ENCODE assay signal across 21 cellular contexts in genomic region chr5:91850031-91850430, GRCh38.
A peak's percentile ranks its signal among the peaks of the same experiment; 100 is the strongest.
DNase-seq lines count a peak whose midpoint lies in the region; FAIRE-seq and TF ChIP-seq lines count a peak whose summit lies in the region.
"Had no signal": no experiment of that assay in that cellular context is flagged by ENCODE, and none has a peak within 500 bp of the region (broad histone marks: within the 10 kb centered on the region; RNA-seq: fewer than 3 reads in every experiment).

No MANE protein-coding gene starts in this region.

- H4K8ac ChIP-seq in mesenchymal stem cell (ENCODE audit: low read length) = no peak overlapping the region

- H3K4me2 ChIP-seq in mesenchymal stem cell (ENCODE audit: low read length, poor library complexity, severe bottlenecking) = no peak overlapping the region
- H3K4me2 ChIP-seq: smooth muscle cell had no signal

- no peak overlapping the region for H3K14ac ChIP-seq in mesenchymal stem cell (ENCODE audit: low read length in 2 of 2)

- FAIRE-seq in RCC 7860 (lab: Jason Lieb, UNC) = no peak
- no peak for FAIRE-seq in small intestine (lab: Jason Lieb, UNC)

- H3K9ac ChIP-seq in HUES64 (ENCODE audit: low read depth, low read length) (0 out of 2 replicates have a peak overlapping the region, but pooled peaks have one; percentile 36), mesenchymal stem cell (ENCODE audit: low read length) (no peak overlapping the region)

- no peaks in the 10 kb centered on the region for H3K79me1 ChIP-seq in mesenchymal stem cell (replicated peaks; ENCODE audit: low read length, poor library complexity, severe bottlenecking)

- no peak overlapping the region for H2BK15ac ChIP-seq in mesenchymal stem cell (ENCODE audit: low read depth, poor library complexity, severe bottlenecking)

- H4K91ac ChIP-seq in mesenchymal stem cell (ENCODE audit: low read length) = no peak overlapping the region

- peak; percentile 15 for DNase-seq in A673 (ENCODE audit: low spot score)
- DNase-seq in astrocyte of the spinal cord (ENCODE audit: low read depth, low spot score) = peak; percentile 51
- peak; percentile 27 for DNase-seq in mesenchymal stem cell
- DNase-seq in RCC 7860 (ENCODE audit: low spot score) = no peak
- no peak for DNase-seq in KBM-7
- no peak for DNase-seq in NCI-H526 (lab: John Stamatoyannopoulos, UW)
- no peak for DNase-seq in small intestine
- DNase-seq: ACHN; activated T-cell treated with anti-CD3 and anti-CD28 coated beads, Interleukin-2, amount 50 U/mL, for 72 hours; gastrocnemius medialis; kidney glomerular epithelial cell; naive thymus-derived CD8-positive, alpha-beta T cell; NCI-H1436; NCI-H2171 treated with DMSO at 0.1 percent for 48 hours; NCI-H748 treated with DMSO at 0.1 percent for 48 hours; posterior cingulate gyrus; stimulated activated CD4-positive, alpha-beta T cell treated with anti-CD3 and anti-CD28 coated beads, Interleukin-4, amount 100 ng/mL, for 24 hours had no signal

- no peak overlapping the region for H3K27ac ChIP-seq in A673 (ENCODE audit: low read depth, low read length, poor library complexity, severe bottlenecking)
- peak overlapping the region; percentile 34 for H3K27ac ChIP-seq in HUES64 (ENCODE audit: low read depth, low read length)
- H3K27ac ChIP-seq in mesenchymal stem cell (ENCODE audit: low read length, poor library complexity, severe bottlenecking) = no peak overlapping the region
- no peak overlapping the region for H3K27ac ChIP-seq in small intestine (ENCODE audit: low read depth in 1 of 2, low read length in 1 of 2)
- H3K27ac ChIP-seq: C4-2B, gastrocnemius medialis, SJSA1 had no signal

- H2BK5ac ChIP-seq in mesenchymal stem cell (ENCODE audit: low read depth, low read length, poor library complexity, severe bottlenecking) = no peak overlapping the region

- in situ Hi-C loops in astrocyte of the spinal cord (cut with HindIII; ENCODE audit: low sequenced_read_pairs) = no loop called here
- in situ Hi-C loops in KBM-7 (cut with MboI; ENCODE audit: low pct_unique_long_range_greater_than_20kb, low sequenced_read_pairs) = no loop called here

- no TSS peak for BruUV-seq in A673 (replicated peaks; lab: Mats Ljungman, UMichigan)

- intact Hi-C loops in A673 (cut with micrococcal nuclease; ENCODE audit: unreplicated experiment) = no loop called here

- no peak overlapping the region for H2AK5ac ChIP-seq in mesenchymal stem cell (ENCODE audit: low read length, severe bottlenecking)

- TF ChIP-seq CTCF in A673 (conservative IDR thresholded peaks at IDR 0.05; ENCODE audit: low read depth, low read length) (no peak), astrocyte of the spinal cord (IDR thresholded peaks at IDR 0.05; ENCODE audit: low read depth, low read length) (no peak)

- no peaks in the 10 kb centered on the region for H3K27me3 ChIP-seq in A673 (replicated peaks; ENCODE audit: insufficient read depth, low read depth, low read length, poor library complexity)
- H3K27me3 ChIP-seq in HUES64 (ENCODE audit: insufficient read depth, low read length) = no peaks in the 10 kb centered on the region
- H3K27me3 ChIP-seq in mesenchymal stem cell (ENCODE audit: control insufficient read depth in 1 of 2, insufficient read depth in 1 of 2, low read length in 2 of 2) = no peaks in the 10 kb centered on the region
- H3K27me3 ChIP-seq in small intestine (ENCODE audit: control insufficient read depth in 2 of 2, insufficient read depth in 2 of 2, low read length in 2 of 2) = no peaks in the 10 kb centered on the region
- H3K27me3 ChIP-seq: gastrocnemius medialis, SJSA1 had no signal

- H3K23ac ChIP-seq in mesenchymal stem cell (ENCODE audit: low read length in 2 of 2) = no peak overlapping the region

- no peak overlapping the region for H2BK12ac ChIP-seq in mesenchymal stem cell (ENCODE audit: low read length in 2 of 2)

- peaks cover 8% of the 10 kb centered on the region for H3K4me1 ChIP-seq in A673 (ENCODE audit: insufficient read depth, low read length, poor library complexity, severe bottlenecking)
- H3K4me1 ChIP-seq in HUES64 (ENCODE audit: insufficient read depth, low read length) = peaks cover 29% of the 10 kb centered on the region
- peaks cover 1% of the 10 kb centered on the region for H3K4me1 ChIP-seq in mesenchymal stem cell (ENCODE audit: control insufficient read depth, insufficient read depth, low read depth, low read length)
- H3K4me1 ChIP-seq in small intestine (ENCODE audit: control insufficient read depth in 2 of 2, insufficient read depth in 1 of 2, low read depth in 1 of 2, low read length in 1 of 2) = no peaks in the 10 kb centered on the region
- H3K4me1 ChIP-seq: gastrocnemius medialis, SJSA1 had no signal

- no peak overlapping the region for H3K4me3 ChIP-seq in A673 (ENCODE audit: low read depth, low read length, poor library complexity, severe bottlenecking)
- H3K4me3 ChIP-seq in HUES64 (ENCODE audit: low read length) = no peak overlapping the region
- H3K4me3 ChIP-seq in astrocyte of the spinal cord (ENCODE audit: low read depth, low read length) = no peak overlapping the region
- no peak overlapping the region for H3K4me3 ChIP-seq in mesenchymal stem cell (ENCODE audit: insufficient read depth in 1 of 2, low read depth in 1 of 2, low read length in 2 of 2)
- no peak overlapping the region for H3K4me3 ChIP-seq in small intestine (ENCODE audit: low read depth in 1 of 2, low read length in 2 of 2)
- H3K4me3 ChIP-seq: gastrocnemius medialis, SJSA1, smooth muscle cell had no signal

- 81% methylated on average over 2 of the region's 2 CpGs for WGBS in HUES64
- WGBS in mesenchymal stem cell = 94% methylated on average over 2 of the region's 2 CpGs
- 80 to 91% (median 89%) methylated on average over 2 of the region's 2 CpGs for WGBS in small intestine, 3 donors

- CTCF ChIA-PET in A673 (lab: Charles Lee) = no interaction called here

- H3K18ac ChIP-seq in mesenchymal stem cell (ENCODE audit: low read depth in 1 of 2, low read length in 2 of 2) = no peak overlapping the region

- POLR2A ChIA-PET in A673 (lab: Charles Lee; ENCODE audit: low non-redundant PET) = no interaction called here

- no peak overlapping the region for H3K4ac ChIP-seq in mesenchymal stem cell (ENCODE audit: low read depth in 1 of 2, low read length in 2 of 2)

- H3K9me3 ChIP-seq in A673 (ENCODE audit: low read depth, low read length, poor library complexity, severe bottlenecking) = no peaks in the 10 kb centered on the region
- no peaks in the 10 kb centered on the region for H3K9me3 ChIP-seq in HUES64 (ENCODE audit: insufficient read depth, low read depth, low read length)
- H3K9me3 ChIP-seq in mesenchymal stem cell (ENCODE audit: control insufficient read depth, low read length) = no peaks in the 10 kb centered on the region
- no peaks in the 10 kb centered on the region for H3K9me3 ChIP-seq in small intestine (ENCODE audit: control insufficient read depth, low read depth)
- H3K9me3 ChIP-seq: gastrocnemius medialis, SJSA1 had no signal

- no peak overlapping the region for H2AFZ ChIP-seq in mesenchymal stem cell (ENCODE audit: low read depth, low read length)

- no peaks in the 10 kb centered on the region for H3K36me3 ChIP-seq in A673 (ENCODE audit: insufficient read depth, low read length, poor library complexity, severe bottlenecking)
- H3K36me3 ChIP-seq in HUES64 (ENCODE audit: insufficient read depth, low read length) = no peaks in the 10 kb centered on the region
- no peaks in the 10 kb centered on the region for H3K36me3 ChIP-seq in mesenchymal stem cell (ENCODE audit: control insufficient read depth in 1 of 2, insufficient read depth in 2 of 2, low read depth in 1 of 2, low read length in 2 of 2)
- H3K36me3 ChIP-seq in small intestine (ENCODE audit: control insufficient read depth in 2 of 2, insufficient read depth in 2 of 2, low read length in 2 of 2) = no peaks in the 10 kb centered on the region
- H3K36me3 ChIP-seq: gastrocnemius medialis, SJSA1 had no signal

- H2BK120ac ChIP-seq in mesenchymal stem cell (ENCODE audit: low read depth, low read length) = no peak overlapping the region

Comparison
In these comparisons a context has a peak if more than half of its experiments do, and no peak if none do; other contexts are left out.
1. DNase-seq: peak in A673 (single experiment), astrocyte of the spinal cord (single experiment) and mesenchymal stem cell (single experiment); none in RCC 7860 (single experiment), KBM-7 (single experiment), NCI-H526 (0 of 2) and small intestine (single experiment).